ENCODE assay signal across 30 cellular contexts in genomic region chr5:3027866-3028635, GRCh38.
"Had no signal": no experiment of that assay in that cellular context is flagged by ENCODE, and none has a peak within 500 bp of the region (broad histone marks: within the 10 kb centered on the region; RNA-seq: fewer than 3 reads in every experiment).

No MANE protein-coding gene starts in this region.

- ATAC-seq: activated CD4-positive, CD25-positive, alpha-beta regulatory T cell treated with anti-CD3 and anti-CD28 coated beads, Interleukin-2, amount 50 U/mL, for 24 hours; activated CD8-positive, alpha-beta memory T cell treated with anti-CD3 and anti-CD28 coated beads, Interleukin-2, amount 10 ng/mL, durations not matched to agents 7 days and 5 days; activated CD8-positive, alpha-beta T cell treated with anti-CD3 and anti-CD28 coated beads, Interleukin-2, amount 10 ng/mL, durations not matched to agents 7 days and 5 days; activated naive CD8-positive, alpha-beta T cell treated with anti-CD3 and anti-CD28 coated beads, Interleukin-2, amount 50 U/mL, for 24 hours; body of pancreas; esophagus mucosa; T-helper 17 cell had no signal

- H3K9me3 Mint-ChIP-seq: activated B cell treated with CpG ODN at 0.5 μM for 24 hours; activated naive CD4-positive, alpha-beta T cell treated with anti-CD3 and anti-CD28 coated beads, Interleukin-2, amount 50 U/mL, for 24 hours; activated naive CD8-positive, alpha-beta T cell treated with anti-CD3 and anti-CD28 coated beads for 36 hours; activated naive CD8-positive, alpha-beta T cell treated with anti-CD3 and anti-CD28 coated beads, Interleukin-2, amount 50 U/mL, for 24 hours; endodermal cell had no signal

- H3K27ac ChIP-seq: adrenal gland, body of pancreas, WERI-Rb-1 had no signal

- DNase-seq: activated B cell treated with CpG ODN at 0.5 μM for 24 hours; activated CD4-positive, alpha-beta memory T cell treated with anti-CD3 and anti-CD28 coated beads for 36 hours; activated CD4-positive, alpha-beta T cell treated with anti-CD3 and anti-CD28 coated beads, Interleukin-2, amount 10 ng/mL, durations not matched to agents 24 days and 14 days; activated CD8-positive, alpha-beta memory T cell treated with anti-CD3 and anti-CD28 coated beads, Interleukin-2, amount 10 ng/mL, durations not matched to agents 7 days and 5 days; activated CD8-positive, alpha-beta memory T cell treated with anti-CD3 and anti-CD28 coated beads, Interleukin-2, amount 50 U/mL, for 4 hours; activated CD8-positive, alpha-beta T cell treated with anti-CD3 and anti-CD28 coated beads, Interleukin-2, amount 10 ng/mL, durations not matched to agents 7 days and 5 days; activated effector memory CD4-positive, alpha-beta T cell treated with anti-CD3 and anti-CD28 coated beads, Interleukin-2, amount 50 U/mL, for 16 hours; activated naive CD4-positive, alpha-beta T cell treated with anti-CD3 and anti-CD28 coated beads for 36 hours; activated naive CD8-positive, alpha-beta T cell treated with anti-CD3 and anti-CD28 coated beads for 36 hours; activated naive CD8-positive, alpha-beta T cell treated with anti-CD3 and anti-CD28 coated beads, Interleukin-2, amount 50 U/mL, for 24 hours; activated T-cell treated with anti-CD3 and anti-CD28 coated beads, Interleukin-2, amount 50 U/mL, for 1 hour; activated T-cell treated with anti-CD3 and anti-CD28 coated beads, Interleukin-2, amount 50 U/mL, for 48 hours; amygdala; aorta; body of pancreas; caudate nucleus; effector memory CD4-positive, alpha-beta T cell; endodermal cell; foreskin fibroblast; T-helper 1 cell; T-helper 17 cell; T1000; WERI-Rb-1 had no signal

- H3K4me3 Mint-ChIP-seq: activated B cell treated with CpG ODN at 0.5 μM for 24 hours; activated CD4-positive, alpha-beta memory T cell treated with anti-CD3 and anti-CD28 coated beads for 36 hours; activated CD4-positive, alpha-beta T cell treated with anti-CD3 and anti-CD28 coated beads, Interleukin-2, amount 10 ng/mL, durations not matched to agents 24 days and 14 days; activated CD8-positive, alpha-beta memory T cell treated with anti-CD3 and anti-CD28 coated beads, Interleukin-2, amount 10 ng/mL, durations not matched to agents 7 days and 5 days; activated CD8-positive, alpha-beta T cell treated with anti-CD3 and anti-CD28 coated beads, Interleukin-2, amount 10 ng/mL, durations not matched to agents 7 days and 5 days; activated naive CD4-positive, alpha-beta T cell treated with anti-CD3 and anti-CD28 coated beads for 36 hours; activated naive CD4-positive, alpha-beta T cell treated with anti-CD3 and anti-CD28 coated beads, Interleukin-2, amount 50 U/mL, for 24 hours; activated naive CD8-positive, alpha-beta T cell treated with anti-CD3 and anti-CD28 coated beads for 36 hours; activated naive CD8-positive, alpha-beta T cell treated with anti-CD3 and anti-CD28 coated beads, Interleukin-2, amount 50 U/mL, for 24 hours; activated T-helper 1 cell treated with anti-CD3 and anti-CD28 coated beads, Interleukin-12 subunit alpha, Interleukin-12 subunit beta, Interleukin-2, Interleukin-4 antibody, amounts not matched to agents 30 ng/mL and 10 ng/mL and 1 ng/mL, durations not matched to agents 14 hours and 24 hours and 36 hours; endodermal cell; T-helper 17 cell; T-helper 2 cell treated with Interferon-gamma antibody and Interleukin-4, amounts not matched to agents 5 μg/mL and 100 μg/mL, for 36 hours had no signal

- H3K4me3 ChIP-seq: adrenal gland, body of pancreas had no signal

- H3K9me3 ChIP-seq: adrenal gland, body of pancreas had no signal

- H3K4me1 Mint-ChIP-seq: activated B cell treated with CpG ODN at 0.5 μM for 24 hours; activated CD4-positive, alpha-beta T cell treated with anti-CD3 and anti-CD28 coated beads, Interleukin-2, amount 10 ng/mL, durations not matched to agents 24 days and 14 days; activated CD8-positive, alpha-beta memory T cell treated with anti-CD3 and anti-CD28 coated beads, Interleukin-2, amount 10 ng/mL, durations not matched to agents 7 days and 5 days; activated naive CD4-positive, alpha-beta T cell treated with anti-CD3 and anti-CD28 coated beads, Interleukin-2, amount 50 U/mL, for 24 hours; activated naive CD8-positive, alpha-beta T cell treated with anti-CD3 and anti-CD28 coated beads for 36 hours; activated naive CD8-positive, alpha-beta T cell treated with anti-CD3 and anti-CD28 coated beads, Interleukin-2, amount 50 U/mL, for 24 hours; endodermal cell; T-helper 17 cell had no signal

- H3K4me1 ChIP-seq: adrenal gland, body of pancreas had no signal

- H3K27me3 Mint-ChIP-seq: activated B cell treated with CpG ODN at 0.5 μM for 24 hours; activated CD4-positive, alpha-beta memory T cell treated with anti-CD3 and anti-CD28 coated beads for 36 hours; activated CD4-positive, alpha-beta T cell treated with anti-CD3 and anti-CD28 coated beads, Interleukin-2, amount 10 ng/mL, durations not matched to agents 24 days and 14 days; activated CD8-positive, alpha-beta memory T cell treated with anti-CD3 and anti-CD28 coated beads, Interleukin-2, amount 10 ng/mL, durations not matched to agents 7 days and 5 days; activated naive CD4-positive, alpha-beta T cell treated with anti-CD3 and anti-CD28 coated beads, Interleukin-2, amount 50 U/mL, for 24 hours; activated naive CD8-positive, alpha-beta T cell treated with anti-CD3 and anti-CD28 coated beads, Interleukin-2, amount 50 U/mL, for 24 hours; T-helper 17 cell had no signal

- H3K36me3 ChIP-seq: adrenal gland, WERI-Rb-1 had no signal

- H3K27me3 ChIP-seq: adrenal gland, body of pancreas had no signal

- H3K27ac Mint-ChIP-seq: activated B cell treated with CpG ODN at 0.5 μM for 24 hours; activated CD4-positive, alpha-beta memory T cell treated with anti-CD3 and anti-CD28 coated beads for 36 hours; activated CD4-positive, alpha-beta T cell treated with anti-CD3 and anti-CD28 coated beads, Interleukin-2, amount 10 ng/mL, durations not matched to agents 24 days and 14 days; activated CD8-positive, alpha-beta memory T cell treated with anti-CD3 and anti-CD28 coated beads, Interleukin-2, amount 10 ng/mL, durations not matched to agents 7 days and 5 days; activated CD8-positive, alpha-beta T cell treated with anti-CD3 and anti-CD28 coated beads, Interleukin-2, amount 10 ng/mL, durations not matched to agents 7 days and 5 days; activated naive CD4-positive, alpha-beta T cell treated with anti-CD3 and anti-CD28 coated beads for 36 hours; activated naive CD4-positive, alpha-beta T cell treated with anti-CD3 and anti-CD28 coated beads, Interleukin-2, amount 50 U/mL, for 24 hours; activated naive CD8-positive, alpha-beta T cell treated with anti-CD3 and anti-CD28 coated beads for 36 hours; activated naive CD8-positive, alpha-beta T cell treated with anti-CD3 and anti-CD28 coated beads, Interleukin-2, amount 50 U/mL, for 24 hours; activated T-helper 1 cell treated with anti-CD3 and anti-CD28 coated beads, Interleukin-12 subunit alpha, Interleukin-12 subunit beta, Interleukin-2, Interleukin-4 antibody, amounts not matched to agents 30 ng/mL and 10 ng/mL and 1 ng/mL, durations not matched to agents 14 hours and 24 hours and 36 hours; activated T-helper 2 cell treated with anti-CD3 and anti-CD28 coated beads, Interferon-gamma antibody, Interleukin-2, Interleukin-4, amounts not matched to agents 10 μg/mL and 5 μg/mL and 100 μg/mL, durations not matched to agents 14 hours and 24 hours and 36 hours; endodermal cell; T-helper 17 cell; T-helper 2 cell treated with Interferon-gamma antibody and Interleukin-4, amounts not matched to agents 5 μg/mL and 100 μg/mL, for 36 hours had no signal
